ENCODE assay signal across 27 cellular contexts in the genomic region with DNA sequence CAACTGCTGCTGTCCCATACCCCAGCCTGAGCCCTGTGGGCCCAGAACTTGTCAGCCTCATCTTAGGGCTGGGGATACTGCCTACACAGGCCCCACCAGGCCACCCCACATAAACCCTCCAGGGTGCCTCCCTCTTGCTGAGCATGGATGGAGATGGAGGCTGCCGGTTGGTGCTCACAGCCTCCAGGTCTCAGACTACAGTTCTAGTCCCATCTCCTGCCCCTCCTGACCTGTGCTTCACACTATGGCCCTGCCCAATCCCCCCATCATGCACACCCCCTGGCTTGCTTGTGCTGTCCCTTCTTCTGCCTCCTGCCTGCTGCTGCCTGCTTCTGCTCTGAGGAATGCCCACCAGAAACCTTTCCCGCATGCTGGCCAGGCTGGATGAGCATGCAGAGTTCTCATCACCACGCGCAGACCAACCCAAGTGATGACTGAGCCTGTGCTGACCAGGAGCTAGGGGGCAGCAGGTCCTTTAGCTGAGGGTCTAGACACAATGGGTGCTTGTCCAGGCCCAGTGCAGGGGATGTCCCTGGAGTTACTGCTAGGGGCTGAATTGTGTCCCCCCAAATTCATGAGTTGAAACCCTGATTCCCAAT.
DNase-seq lines count a peak whose midpoint lies in the region; ATAC-seq and TF ChIP-seq lines count a peak whose summit lies in the region.
"Had no signal": no experiment of that assay in that cellular context is flagged by ENCODE, and none has a peak within 500 bp of the region (broad histone marks: within the 10 kb centered on the region; RNA-seq: fewer than 3 reads in every experiment).

No MANE protein-coding gene starts in this region.

- no peak for TF ChIP-seq POLR2A in adrenal gland (IDR thresholded peaks at IDR 0.05)

- DNase-seq in activated effector memory CD4-positive, alpha-beta T cell treated with anti-CD3 and anti-CD28 coated beads, Interleukin-2, amount 50 U/mL, for 16 hours = peak; percentile 38
- DNase-seq in activated effector memory CD4-positive, alpha-beta T cell treated with Interleukin-2 at 50 U/mL for 16 hours = no peak
- DNase-seq in adrenal gland (peak in 4 of 7 donors; percentile 6 to 42 (median 10)), mesenteric fat pad (ENCODE audit: low spot score) (peak; percentile 75), tibial artery (peak; percentile 15 to 49), OCI-M1 (lab: John Stamatoyannopoulos, UW) (no peak)
- DNase-seq: 8988T; activated B cell treated with CpG ODN at 0.5 μM for 24 hours; CD4-positive, CD25-positive, alpha-beta regulatory T cell; gastrocnemius medialis; left ventricle myocardium inferior; NCI-H1092; NCI-H187; NCI-H2171 treated with DMSO at 0.1 percent for 48 hours; NCI-H526; right cardiac atrium; stimulated activated CD4-positive, alpha-beta T cell treated with anti-CD3 and anti-CD28 coated beads, Interleukin-4, amount 100 ng/mL, for 24 hours; SW 1271; T-helper 9 cell; testis had no signal

- H3K9me3 ChIP-seq in adrenal gland (replicated peaks in 1 of 3) (peaks cover 0 to 3% (median 0%) of the 10 kb centered on the region in 3 donors), tibial artery (no peaks in the 10 kb centered on the region)
- H3K9me3 ChIP-seq: gastrocnemius medialis, testis had no signal

- H3K27ac Mint-ChIP-seq in activated T-helper 17 cell treated with anti-CD3 and anti-CD28 coated beads, Interleukin-2, amount 50 U/mL, for 72 hours = no peak overlapping the region
- H3K27ac Mint-ChIP-seq: activated B cell treated with CpG ODN at 0.5 μM for 24 hours; activated T-helper 2 cell treated with anti-CD3 and anti-CD28 coated beads, Interferon-gamma antibody, Interleukin-2, Interleukin-4, amounts not matched to agents 10 μg/mL and 5 μg/mL and 100 μg/mL, durations not matched to agents 14 hours and 24 hours and 36 hours; CD4-positive, CD25-positive, alpha-beta regulatory T cell; stimulated activated memory B cell treated with anti-CD40 and anti-IgM and Interleukin-4, amounts not matched to agents 10 μg/mL and 1 μg/mL and 100 μg/mL, for 72 hours had no signal

- H3K27ac ChIP-seq in adrenal gland = no peak overlapping the region
- H3K27ac ChIP-seq in tibial artery = no peak overlapping the region
- H3K27ac ChIP-seq: gastrocnemius medialis, hepatocyte, left ventricle myocardium inferior, parathyroid adenoma, testis had no signal

- no peaks in the 10 kb centered on the region for H3K36me3 Mint-ChIP-seq in activated T-helper 17 cell treated with anti-CD3 and anti-CD28 coated beads, Interleukin-2, amount 50 U/mL, for 72 hours (ENCODE audit: low read depth)
- H3K36me3 Mint-ChIP-seq: CD4-positive, CD25-positive, alpha-beta regulatory T cell had no signal

- WGBS in adrenal gland, 4 donors = 95 to 97% (median 97%) methylated on average over 4 of the region's 4 CpGs

- peaks cover 12% of the 10 kb centered on the region for H3K27me3 Mint-ChIP-seq in activated T-helper 17 cell treated with anti-CD3 and anti-CD28 coated beads, Interleukin-2, amount 50 U/mL, for 72 hours

- H3K4me3 ChIP-seq in adrenal gland (no peak overlapping the region), tibial artery (no peak overlapping the region)
- H3K4me3 ChIP-seq: gastrocnemius medialis, GM12878, hepatocyte, left ventricle myocardium inferior, testis had no signal

- H3K9me3 Mint-ChIP-seq in activated T-helper 17 cell treated with anti-CD3 and anti-CD28 coated beads, Interleukin-2, amount 50 U/mL, for 72 hours = no peaks in the 10 kb centered on the region

- H3K27me3 ChIP-seq in adrenal gland (no peaks in the 10 kb centered on the region), tibial artery (no peaks in the 10 kb centered on the region)
- H3K27me3 ChIP-seq: testis had no signal

- H3K4me1 Mint-ChIP-seq in activated T-helper 17 cell treated with anti-CD3 and anti-CD28 coated beads, Interleukin-2, amount 50 U/mL, for 72 hours = no peaks in the 10 kb centered on the region
- H3K4me1 Mint-ChIP-seq: activated B cell treated with CpG ODN at 0.5 μM for 24 hours; CD4-positive, CD25-positive, alpha-beta regulatory T cell; stimulated activated memory B cell treated with anti-CD40 and anti-IgM and Interleukin-4, amounts not matched to agents 10 μg/mL and 1 μg/mL and 100 μg/mL, for 72 hours had no signal

- H3K36me3 ChIP-seq in adrenal gland (replicated peaks in 1 of 2) = no peaks in the 10 kb centered on the region
- no peaks in the 10 kb centered on the region for H3K36me3 ChIP-seq in tibial artery
- H3K36me3 ChIP-seq: gastrocnemius medialis, left ventricle myocardium inferior had no signal

- no peak overlapping the region for H3K4me3 Mint-ChIP-seq in activated T-helper 17 cell treated with anti-CD3 and anti-CD28 coated beads, Interleukin-2, amount 50 U/mL, for 72 hours
- H3K4me3 Mint-ChIP-seq: activated B cell treated with CpG ODN at 0.5 μM for 24 hours; CD4-positive, CD25-positive, alpha-beta regulatory T cell; stimulated activated memory B cell treated with anti-CD40 and anti-IgM and Interleukin-4, amounts not matched to agents 10 μg/mL and 1 μg/mL and 100 μg/mL, for 72 hours had no signal

- no peak for ATAC-seq in GM21390 (IDR thresholded peaks at IDR 0.05; ENCODE audit: unreplicated experiment)
- ATAC-seq in activated T-helper 17 cell treated with anti-CD3 and anti-CD28 coated beads, Interleukin-2, amount 50 U/mL, for 72 hours (replicated peaks) = no peak
- ATAC-seq: gastrocnemius medialis; GM12878; stimulated activated memory B cell treated with anti-CD40 and anti-IgM and Interleukin-4, amounts not matched to agents 10 μg/mL and 1 μg/mL and 100 μg/mL, for 72 hours had no signal

- intact Hi-C loops in adrenal gland (cut with DNase I) (no loop called here), tibial artery (cut with DNase I; ENCODE audit: low total_unique reads) (no loop called here)

- H3K4me1 ChIP-seq in adrenal gland (replicated peaks in 1 of 2) (peaks cover 0 to 11% of the 10 kb centered on the region in 2 donors), tibial artery (no peaks in the 10 kb centered on the region)
- H3K4me1 ChIP-seq: gastrocnemius medialis, left ventricle myocardium inferior, parathyroid adenoma had no signal

- no peak for TF ChIP-seq CTCF in adrenal gland (IDR thresholded peaks at IDR 0.05)
- TF ChIP-seq CTCF in tibial artery (IDR thresholded peaks at IDR 0.05) = no peak

Comparison
In these comparisons a context has a peak if more than half of its experiments do, and no peak if none do; other contexts are left out.
1. DNase-seq: peak in activated effector memory CD4-positive, alpha-beta T cell treated with anti-CD3 and anti-CD28 coated beads, Interleukin-2, amount 50 U/mL, for 16 hours (single experiment), adrenal gland (4 of 7), mesenteric fat pad (single experiment) and tibial artery (2 of 2); none in activated effector memory CD4-positive, alpha-beta T cell treated with Interleukin-2 at 50 U/mL for 16 hours (single experiment) and OCI-M1 (single experiment).